Comparison of ENCODE assay signal across 13 cellular contexts in genomic region chr1:4796161-4796998, GRCh38.
A peak's percentile ranks its signal among the peaks of the same experiment; 100 is the strongest.
DNase-seq lines count a peak whose midpoint lies in the region; ATAC-seq and TF ChIP-seq lines count a peak whose summit lies in the region.
"Had no signal": no experiment of that assay in that cellular context is flagged by ENCODE, and none has a peak within 500 bp of the region (broad histone marks: within the 10 kb centered on the region; RNA-seq: fewer than 3 reads in every experiment).

No MANE protein-coding gene starts in this region.

- H3K4me1 ChIP-seq in foreskin keratinocyte, result no peaks in the 10 kb centered on the region

- no peak overlapping the region for H3K27ac Mint-ChIP-seq in activated naive CD4-positive, alpha-beta T cell treated with anti-CD3 and anti-CD28 coated beads, Interleukin-2, amount 10 ng/mL, durations not matched to agents 7 days and 5 days
- no peak overlapping the region for H3K27ac Mint-ChIP-seq in activated CD4-positive, alpha-beta T cell treated with anti-CD3 and anti-CD28 coated beads, Interleukin-2, amount 10 ng/mL, durations not matched to agents 7 days and 5 days
- H3K27ac Mint-ChIP-seq: nephron had no signal

- ATAC-seq in GM18502 (IDR thresholded peaks at IDR 0.05; ENCODE audit: poor library complexity, unreplicated experiment) (peak; percentile 93), GM21381 (IDR thresholded peaks at IDR 0.05; ENCODE audit: unreplicated experiment) (peak; percentile 79), HG03095 (IDR thresholded peaks at IDR 0.05; ENCODE audit: unreplicated experiment) (peak; percentile 87), foreskin keratinocyte (no peak)

- POLR2A ChIA-PET in activated CD4-positive, alpha-beta T cell treated with anti-CD3 and anti-CD28 coated beads, Interleukin-2, amount 10 ng/mL, durations not matched to agents 7 days and 5 days (lab: Charles Lee), result no interaction called here

- H3K4me3 Mint-ChIP-seq in activated naive CD4-positive, alpha-beta T cell treated with anti-CD3 and anti-CD28 coated beads, Interleukin-2, amount 10 ng/mL, durations not matched to agents 7 days and 5 days, result no peak overlapping the region
- H3K4me3 Mint-ChIP-seq in activated CD4-positive, alpha-beta T cell treated with anti-CD3 and anti-CD28 coated beads, Interleukin-2, amount 10 ng/mL, durations not matched to agents 7 days and 5 days, result no peak overlapping the region
- H3K4me3 Mint-ChIP-seq: CD8-positive, alpha-beta memory T cell; nephron had no signal

- H3K4me3 ChIP-seq in coronary artery, result no peak overlapping the region

- CTCF ChIA-PET in activated naive CD4-positive, alpha-beta T cell treated with anti-CD3 and anti-CD28 coated beads, Interleukin-2, amount 10 ng/mL, durations not matched to agents 7 days and 5 days (lab: Charles Lee), result no interaction called here
- CTCF ChIA-PET in activated CD4-positive, alpha-beta T cell treated with anti-CD3 and anti-CD28 coated beads, Interleukin-2, amount 10 ng/mL, durations not matched to agents 7 days and 5 days (lab: Charles Lee), result no interaction called here

- H3K4me1 Mint-ChIP-seq in activated naive CD4-positive, alpha-beta T cell treated with anti-CD3 and anti-CD28 coated beads, Interleukin-2, amount 10 ng/mL, durations not matched to agents 7 days and 5 days, result no peaks in the 10 kb centered on the region
- H3K4me1 Mint-ChIP-seq in activated CD4-positive, alpha-beta T cell treated with anti-CD3 and anti-CD28 coated beads, Interleukin-2, amount 10 ng/mL, durations not matched to agents 7 days and 5 days, result no peaks in the 10 kb centered on the region
- H3K4me1 Mint-ChIP-seq: CD8-positive, alpha-beta memory T cell had no signal

- no peaks in the 10 kb centered on the region for H3K27me3 ChIP-seq in foreskin keratinocyte

- TF ChIP-seq CTCF in coronary artery (IDR thresholded peaks at IDR 0.05) (no peak), foreskin keratinocyte (conservative IDR thresholded peaks at IDR 0.05) (no peak)

- H3K36me3 Mint-ChIP-seq in activated naive CD4-positive, alpha-beta T cell treated with anti-CD3 and anti-CD28 coated beads, Interleukin-2, amount 10 ng/mL, durations not matched to agents 7 days and 5 days, result no peaks in the 10 kb centered on the region
- H3K36me3 Mint-ChIP-seq in activated CD4-positive, alpha-beta T cell treated with anti-CD3 and anti-CD28 coated beads, Interleukin-2, amount 10 ng/mL, durations not matched to agents 7 days and 5 days (ENCODE audit: low read depth), result no peaks in the 10 kb centered on the region
- H3K36me3 Mint-ChIP-seq: CD8-positive, alpha-beta memory T cell had no signal

- no peak overlapping the region for H3K27ac ChIP-seq in coronary artery
- no peak overlapping the region for H3K27ac ChIP-seq in foreskin keratinocyte

- H3K9me3 Mint-ChIP-seq in activated naive CD4-positive, alpha-beta T cell treated with anti-CD3 and anti-CD28 coated beads, Interleukin-2, amount 10 ng/mL, durations not matched to agents 7 days and 5 days, result peaks cover 4% of the 10 kb centered on the region
- H3K9me3 Mint-ChIP-seq in activated CD4-positive, alpha-beta T cell treated with anti-CD3 and anti-CD28 coated beads, Interleukin-2, amount 10 ng/mL, durations not matched to agents 7 days and 5 days, result no peaks in the 10 kb centered on the region

- DNase-seq in coronary artery (ENCODE audit: low spot score) (peak; percentile 60), NCI-H2227 (lab: John Stamatoyannopoulos, UW; ENCODE audit: unreplicated experiment) (no peak), foreskin keratinocyte (no peak)
- DNase-seq in activated naive CD4-positive, alpha-beta T cell treated with anti-CD3 and anti-CD28 coated beads, Interleukin-2, amount 10 ng/mL, durations not matched to agents 7 days and 5 days, result no peak
- no peak for DNase-seq in activated CD4-positive, alpha-beta T cell treated with anti-CD3 and anti-CD28 coated beads, Interleukin-2, amount 10 ng/mL, durations not matched to agents 7 days and 5 days
- DNase-seq: activated effector memory CD4-positive, alpha-beta T cell treated with anti-CD3 and anti-CD28 coated beads, Interleukin-2, amount 50 U/mL, for 16 hours; CD8-positive, alpha-beta memory T cell; NCI-H82; trophoblast cell had no signal

- peaks cover 2% of the 10 kb centered on the region for H3K27me3 Mint-ChIP-seq in activated naive CD4-positive, alpha-beta T cell treated with anti-CD3 and anti-CD28 coated beads, Interleukin-2, amount 10 ng/mL, durations not matched to agents 7 days and 5 days
- no peaks in the 10 kb centered on the region for H3K27me3 Mint-ChIP-seq in activated CD4-positive, alpha-beta T cell treated with anti-CD3 and anti-CD28 coated beads, Interleukin-2, amount 10 ng/mL, durations not matched to agents 7 days and 5 days
